ENCODE assay signal across 8 cellular contexts in the genomic region with DNA sequence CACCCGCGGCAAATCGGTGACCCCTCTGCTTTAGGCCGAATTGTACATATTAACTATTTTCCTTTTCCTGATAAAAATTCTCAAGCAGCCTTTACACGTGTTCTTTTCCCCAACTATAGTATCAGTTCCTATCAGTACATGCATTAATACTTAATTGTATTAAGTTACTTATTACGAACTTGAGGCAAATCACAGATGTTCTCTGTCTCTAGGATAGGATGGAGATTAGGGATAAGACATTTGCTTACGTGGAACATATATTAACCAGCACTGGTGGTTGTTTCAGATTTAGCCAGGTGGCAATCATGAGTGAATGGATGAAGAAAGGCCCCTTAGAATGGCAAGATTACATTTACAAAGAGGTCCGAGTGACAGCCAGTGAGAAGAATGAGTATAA. TPM values are rescaled to one million over a fixed set of nuclear protein-coding genes. Genes with fewer than 3 reads are reported as not detected.
DNase-seq lines count a peak whose midpoint lies in the region; ATAC-seq and TF ChIP-seq lines count a peak whose summit lies in the region.

No MANE protein-coding gene starts in this region.

- peaks cover 8% of the 10 kb centered on the region; the same call in 1 of the 2 replicates for H3K79me2 ChIP-seq in KMS-11 (ENCODE audit: insufficient read depth, low read depth)

- peaks cover 11% of the 10 kb centered on the region for H3K4me1 Mint-ChIP-seq in chondrocyte (ENCODE audit: low read depth)
- H3K4me1 Mint-ChIP-seq in natural killer cell treated with Interleukin-12 subunit alpha and Interleukin-12 subunit beta and Interleukin-15 and Interleukin-18, amount 100 ng/mL, for 72 hours (ENCODE audit: low read depth in 2 of 2): peaks cover 5 to 13% of the 10 kb centered on the region in 2 donors

- peak overlapping the region; percentile 83 for H2AFZ ChIP-seq in KMS-11 (ENCODE audit: low read depth)

- peaks cover 5% of the 10 kb centered on the region for H3K36me3 Mint-ChIP-seq in chondrocyte (ENCODE audit: low read depth)
- H3K36me3 Mint-ChIP-seq in natural killer cell treated with Interleukin-12 subunit alpha and Interleukin-12 subunit beta and Interleukin-15 and Interleukin-18, amount 100 ng/mL, for 72 hours: peaks cover 11% of the 10 kb centered on the region

- H3K27ac Mint-ChIP-seq in chondrocyte (ENCODE audit: unreplicated experiment): peak overlapping the region; percentile 90
- H3K27ac Mint-ChIP-seq in natural killer cell treated with Interleukin-12 subunit alpha and Interleukin-12 subunit beta and Interleukin-15 and Interleukin-18, amount 100 ng/mL, for 72 hours: peak overlapping the region; percentile 79 to 97

- H3K9me3 ChIP-seq in BE2C: no peaks in the 10 kb centered on the region

- H3K27me3 ChIP-seq in BE2C: no peaks in the 10 kb centered on the region
- no peaks in the 10 kb centered on the region for H3K27me3 ChIP-seq in KMS-11 (ENCODE audit: insufficient read depth, low read depth)

- peak overlapping the region; percentile 52; the same call in 1 of the 2 replicates for H3K27ac ChIP-seq in KMS-11

- no peak for ATAC-seq in natural killer cell treated with Interleukin-12 subunit alpha and Interleukin-12 subunit beta and Interleukin-15 and Interleukin-18, amount 100 ng/mL, for 72 hours

- peaks cover 2% of the 10 kb centered on the region for H3K27me3 Mint-ChIP-seq in chondrocyte (ENCODE audit: low read depth)
- peaks cover 18% of the 10 kb centered on the region in 2 donors for H3K27me3 Mint-ChIP-seq in natural killer cell treated with Interleukin-12 subunit alpha and Interleukin-12 subunit beta and Interleukin-15 and Interleukin-18, amount 100 ng/mL, for 72 hours

- H3K9me3 Mint-ChIP-seq in chondrocyte (ENCODE audit: low read depth): no peaks in the 10 kb centered on the region
- H3K9me3 Mint-ChIP-seq in natural killer cell treated with Interleukin-12 subunit alpha and Interleukin-12 subunit beta and Interleukin-15 and Interleukin-18, amount 100 ng/mL, for 72 hours: no peaks in the 10 kb centered on the region

- DNase-seq in BE2C (no peak), chondrocyte (ENCODE audit: low spot score) (no peak), UCSD-AML1 (lab: John Stamatoyannopoulos, UW; ENCODE audit: unreplicated experiment) (no peak), SIG-M5 treated with dmso at 0.1 percent for 504 hours (lab: John Stamatoyannopoulos, UW; ENCODE audit: unreplicated experiment) (no peak), head of caudate nucleus (no peak), posterior cingulate gyrus (no peak)
- DNase-seq in natural killer cell treated with Interleukin-12 subunit alpha and Interleukin-12 subunit beta and Interleukin-15 and Interleukin-18, amount 100 ng/mL, for 72 hours (ENCODE audit: low spot score): no peak

- peak overlapping the region; percentile 97 for H3K4me3 ChIP-seq in BE2C (ENCODE audit: low read depth, low read length)
- peak overlapping the region; percentile 89 for H3K4me3 ChIP-seq in KMS-11 (IDR thresholded peaks at IDR 0.05; ENCODE audit: insufficient read depth, low read depth, low read length)

- H3K36me3 ChIP-seq in BE2C (peaks cover 9% of the 10 kb centered on the region), KMS-11 (ENCODE audit: insufficient read depth) (peaks cover 4% of the 10 kb centered on the region; the same call in 1 of the 2 replicates)

- H3K9ac ChIP-seq in KMS-11: peak overlapping the region; percentile 72

- H3K4me3 Mint-ChIP-seq in chondrocyte (ENCODE audit: unreplicated experiment): peak overlapping the region; percentile 88
- peak overlapping the region; percentile 98 for H3K4me3 Mint-ChIP-seq in natural killer cell treated with Interleukin-12 subunit alpha and Interleukin-12 subunit beta and Interleukin-15 and Interleukin-18, amount 100 ng/mL, for 72 hours

- H3K4me2 ChIP-seq in KMS-11: peak overlapping the region; percentile 75

- TF ChIP-seq CTCF in BE2C (IDR thresholded peaks at IDR 0.05; ENCODE audit: low read depth, low read length): no peak
- no peak for TF ChIP-seq CTCF in KMS-11 (conservative IDR thresholded peaks at IDR 0.05; ENCODE audit: low read depth, low read length)
- no peak for TF ChIP-seq CTCF in chondrocyte (IDR thresholded peaks at IDR 0.05)

- H4K20me1 ChIP-seq in KMS-11 (ENCODE audit: insufficient read depth): no peaks in the 10 kb centered on the region

- H3K4me1 ChIP-seq in BE2C: no peaks in the 10 kb centered on the region; the same call in 1 of the 2 replicates
- H3K4me1 ChIP-seq in KMS-11 (ENCODE audit: low read depth, poor library complexity, severe bottlenecking): peaks cover 7% of the 10 kb centered on the region

- intact Hi-C loops in head of caudate nucleus (cut with DNase I) (no loop called here), posterior cingulate gyrus (cut with DNase I) (loop anchor here (1.0 kb wide), 1 partner anchor 27 kb away; a partner anchor contains a TSS)

RNA-seq across cellular contexts. Expression of a gene that starts 0.7 kb away (rescaled TPM):
- polyA plus RNA-seq in BE2C (2012; ENCODE audit: insufficient read depth, insufficient read length, low read depth): 23.5 TPM
- 9.8 to 12.6 TPM (median 12.0 TPM) in 3 replicates for total RNA-seq in chondrocyte
- total RNA-seq in natural killer cell treated with Interleukin-12 subunit alpha and Interleukin-12 subunit beta and Interleukin-15 and Interleukin-18, amount 100 ng/mL, for 72 hours: 10 to 100 TPM; 16.4 to 23.1 TPM

RNA-seq across cellular contexts. Expression of a gene that starts 27.5 kb away (rescaled TPM):
- polyA plus RNA-seq in BE2C (2012; ENCODE audit: insufficient read depth, insufficient read length, low read depth): 228 TPM
- 63.6 to 87.0 TPM (median 67.5 TPM) in 3 replicates for total RNA-seq in chondrocyte
- total RNA-seq in natural killer cell treated with Interleukin-12 subunit alpha and Interleukin-12 subunit beta and Interleukin-15 and Interleukin-18, amount 100 ng/mL, for 72 hours: 100 to 1,000 TPM; 238 to 389 TPM
